Comparison of ENCODE assay signal across 1 cellular context in genomic region chr2:150063950-150064549, GRCh38.
TF ChIP-seq lines count a peak whose summit lies in the region.

No MANE protein-coding gene starts in this region.

TF ChIP-seq in IMR-90, 13 proteins besides CTCF, POLR2A, EP300 and RAD21 (continued from another document):
- TF ChIP-seq RCOR1 (IDR thresholded peaks at IDR 0.05; ENCODE audit: insufficient replicate concordance, low read length) (no peak), MXI1 (IDR thresholded peaks at IDR 0.05; ENCODE audit: borderline replicate concordance, low read depth, low read length) (no peak), RFX5 (IDR thresholded peaks at IDR 0.05; ENCODE audit: low read depth, low read length) (no peak), MAFK (IDR thresholded peaks at IDR 0.05; ENCODE audit: low read depth, low read length) (no peak), SMC3 (IDR thresholded peaks at IDR 0.05; ENCODE audit: low read depth, low read length) (no peak), BHLHE40 (IDR thresholded peaks at IDR 0.05; ENCODE audit: low read depth, low read length) (no peak), MAZ (IDR thresholded peaks at IDR 0.05; ENCODE audit: borderline replicate concordance, low read depth, low read length) (no peak), USF2 (IDR thresholded peaks at IDR 0.05; ENCODE audit: low read depth, low read length) (no peak)
